ENCODE assay signal across 16 cellular contexts in the genomic region with DNA sequence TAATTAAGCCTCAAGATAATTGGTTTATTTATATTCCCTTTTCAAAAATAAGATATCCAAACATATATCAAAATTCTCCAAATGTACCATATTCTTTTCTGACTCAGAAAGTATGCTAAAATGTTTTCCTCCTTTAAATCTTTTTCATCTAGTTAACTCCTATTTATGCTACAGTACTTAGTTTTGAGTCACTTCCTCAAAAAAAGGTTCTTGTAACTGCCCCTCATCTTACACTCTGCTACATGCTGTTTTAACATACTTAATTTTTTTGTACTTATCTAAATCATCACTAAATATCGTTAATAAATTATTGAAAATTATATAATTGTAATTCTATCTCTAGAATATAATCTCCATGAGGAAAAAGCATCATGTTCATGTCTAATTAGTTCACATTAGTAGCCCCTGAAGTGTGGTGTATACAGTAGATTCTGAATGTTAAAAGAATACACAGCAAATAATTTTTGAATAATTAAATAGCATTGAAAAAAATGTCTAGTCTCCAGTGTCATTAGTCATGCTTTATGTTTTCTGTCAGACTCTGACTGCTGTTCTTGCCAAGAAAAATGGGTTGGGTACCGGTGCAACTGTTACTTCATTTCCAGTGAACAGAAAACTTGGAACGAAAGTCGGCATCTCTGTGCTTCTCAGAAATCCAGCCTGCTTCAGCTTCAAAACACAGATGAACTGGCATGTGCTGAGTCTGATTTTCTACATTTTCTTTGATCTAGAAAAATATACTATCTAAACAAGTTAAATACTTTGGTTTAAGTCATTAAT. TPM values are rescaled to one million over a fixed set of nuclear protein-coding genes. Genes with fewer than 3 reads are reported as not detected.
DNase-seq lines count a peak whose midpoint lies in the region; ATAC-seq, FAIRE-seq and TF ChIP-seq lines count a peak whose summit lies in the region.
"Had no signal": no experiment of that assay in that cellular context is flagged by ENCODE, and none has a peak within 500 bp of the region (broad histone marks: within the 10 kb centered on the region; RNA-seq: fewer than 3 reads in every experiment).

No MANE protein-coding gene starts in this region.

- DNase-seq in Daoy (ENCODE audit: low read depth) (peak; percentile 2), astrocyte (ENCODE audit: low read depth) (peak; percentile 31), fibroblast of the aortic adventitia (ENCODE audit: low read depth) (peak; percentile 66), iPS-NIHi7 (ENCODE audit: extremely low spot score) (no peak), Caco-2 (no peak)
- DNase-seq: activated CD8-positive, alpha-beta memory T cell treated with anti-CD3 and anti-CD28 coated beads, Interleukin-2, amount 50 U/mL, for 4 hours; NCI-H1105; SW 1271; trophoblast cell had no signal

- no peak overlapping the region for H3K27ac Mint-ChIP-seq in astrocyte (ENCODE audit: unreplicated experiment)
- H3K27ac Mint-ChIP-seq in Caco-2 (ENCODE audit: unreplicated experiment): no peak overlapping the region
- H3K27ac Mint-ChIP-seq: CD4-positive, CD25-positive, alpha-beta regulatory T cell had no signal

- H3K36me3 Mint-ChIP-seq in astrocyte (ENCODE audit: low read depth, unreplicated experiment) (no peaks in the 10 kb centered on the region), Caco-2 (ENCODE audit: insufficient read depth, unreplicated experiment) (no peaks in the 10 kb centered on the region)
- H3K36me3 Mint-ChIP-seq: CD4-positive, CD25-positive, alpha-beta regulatory T cell had no signal

- CTCF ChIA-PET in Caco-2 (lab: Charles Lee): no interaction called here

- H3K27me3 ChIP-seq in astrocyte (ENCODE audit: insufficient read depth, low read length) (peaks cover 5% of the 10 kb centered on the region), Caco-2 (replicated peaks; ENCODE audit: control insufficient read depth, insufficient read depth, low read length) (no peaks in the 10 kb centered on the region)
- H3K27me3 ChIP-seq: gastroesophageal sphincter had no signal

- H3K4me1 Mint-ChIP-seq in astrocyte (ENCODE audit: low read depth, unreplicated experiment) (no peaks in the 10 kb centered on the region), Caco-2 (ENCODE audit: low read depth, unreplicated experiment) (no peaks in the 10 kb centered on the region)
- H3K4me1 Mint-ChIP-seq: CD4-positive, CD25-positive, alpha-beta regulatory T cell had no signal

- no peak overlapping the region for H3K4me3 ChIP-seq in astrocyte (ENCODE audit: insufficient read depth, low read depth, low read length)
- H3K4me3 ChIP-seq in fibroblast of the aortic adventitia (ENCODE audit: low read depth, low read length): no peak overlapping the region
- H3K4me3 ChIP-seq in Caco-2 (ENCODE audit: low read depth, low read length): no peak overlapping the region
- H3K4me3 ChIP-seq: gastroesophageal sphincter had no signal

- H3K4me3 Mint-ChIP-seq in astrocyte (ENCODE audit: unreplicated experiment): no peak overlapping the region
- no peak overlapping the region for H3K4me3 Mint-ChIP-seq in Caco-2 (ENCODE audit: unreplicated experiment)
- H3K4me3 Mint-ChIP-seq: CD4-positive, CD25-positive, alpha-beta regulatory T cell had no signal

- FAIRE-seq in A204.1 (lab: Jason Lieb, UNC) (peak; percentile 3), astrocyte (lab: Jason Lieb, UNC) (no peak)
- FAIRE-seq: HepG2 had no signal

- H3K27ac ChIP-seq in astrocyte (ENCODE audit: low read depth, low read length): no peak overlapping the region
- H3K27ac ChIP-seq: gastroesophageal sphincter had no signal

- H3K9me3 ChIP-seq in astrocyte (ENCODE audit: insufficient read depth, low read depth, low read length): no peaks in the 10 kb centered on the region
- H3K9me3 ChIP-seq in Caco-2: no peaks in the 10 kb centered on the region
- H3K9me3 ChIP-seq: gastroesophageal sphincter had no signal

- H3K4me1 ChIP-seq in astrocyte (ENCODE audit: insufficient read depth, low read length) (no peaks in the 10 kb centered on the region), Caco-2 (no peaks in the 10 kb centered on the region)
- H3K4me1 ChIP-seq: gastroesophageal sphincter had no signal

- intact Hi-C loops in Caco-2 (cut with micrococcal nuclease; ENCODE audit: unreplicated experiment): no loop called here

- TF ChIP-seq CTCF in astrocyte (IDR thresholded peaks at IDR 0.05; ENCODE audit: insufficient read depth, low read depth, low read length): no peak
- TF ChIP-seq CTCF in fibroblast of the aortic adventitia (IDR thresholded peaks at IDR 0.05; ENCODE audit: insufficient read depth, low read length): no peak
- no peak for TF ChIP-seq CTCF in Caco-2 (IDR thresholded peaks at IDR 0.05; ENCODE audit: insufficient read depth in 1 of 2, low read depth in 1 of 2, low read length in 1 of 2, severe bottlenecking in 1 of 2, unreplicated experiment in 1 of 2)

- no peak overlapping the region for H3K4me2 ChIP-seq in astrocyte (ENCODE audit: low read length)

- ATAC-seq in GM18873 (IDR thresholded peaks at IDR 0.05; ENCODE audit: low FRiP score, unreplicated experiment): no peak
- no peak for ATAC-seq in HG02973 (IDR thresholded peaks at IDR 0.05; ENCODE audit: unreplicated experiment)
- ATAC-seq: gastroesophageal sphincter, HepG2 had no signal

- no peak overlapping the region for H3K9ac ChIP-seq in astrocyte (ENCODE audit: low read length)

- no peaks in the 10 kb centered on the region for H3K27me3 Mint-ChIP-seq in astrocyte (ENCODE audit: low read depth, unreplicated experiment)
- peaks cover 12% of the 10 kb centered on the region for H3K27me3 Mint-ChIP-seq in Caco-2 (ENCODE audit: insufficient read depth, unreplicated experiment)

- no peaks in the 10 kb centered on the region for H3K36me3 ChIP-seq in astrocyte (ENCODE audit: insufficient read depth, low read length)
- no peaks in the 10 kb centered on the region for H3K36me3 ChIP-seq in Caco-2 (ENCODE audit: control insufficient read depth, insufficient read depth, low read length)
- H3K36me3 ChIP-seq: gastroesophageal sphincter had no signal

- POLR2A ChIA-PET in Caco-2 (lab: Charles Lee): no interaction called here

- no peaks in the 10 kb centered on the region for H3K79me2 ChIP-seq in astrocyte (ENCODE audit: insufficient read depth, low read length)

- H3K9me3 Mint-ChIP-seq in astrocyte (ENCODE audit: unreplicated experiment) (no peaks in the 10 kb centered on the region), Caco-2 (ENCODE audit: unreplicated experiment) (no peaks in the 10 kb centered on the region)
- H3K9me3 Mint-ChIP-seq: CD4-positive, CD25-positive, alpha-beta regulatory T cell had no signal

- H2AFZ ChIP-seq in astrocyte (ENCODE audit: low read depth, low read length): no peak overlapping the region

- no TSS peak for BruUV-seq in Caco-2 (replicated peaks; lab: Mats Ljungman, UMichigan)

- no peaks in the 10 kb centered on the region for H4K20me1 ChIP-seq in astrocyte (ENCODE audit: insufficient read depth, low read length)

RNA-seq across cellular contexts. Expression of gene KLRD1, which starts 3.4 kb away (rescaled TPM):
- total RNA-seq in Daoy (2014; rRNA removed; shearing (Covaris generic)): 0.29 TPM in 1 of 2 replicates, not detected in the other
- 0.45 and 0.91 TPM in 2 replicates for total RNA-seq in astrocyte
- 0.16 and 0.45 TPM in 2 replicates for total RNA-seq in fibroblast of the aortic adventitia (ENCODE audit: low replicate concordance)
- total RNA-seq in Caco-2 (2022): 0.05 and 0.23 TPM in 2 replicates
- total RNA-seq: G401, HepG2 had no signal

Comparison
In these comparisons a context has a peak if more than half of its experiments do, and no peak if none do; other contexts are left out.
1. DNase-seq: peak in Daoy (single experiment), astrocyte (single experiment) and fibroblast of the aortic adventitia (single experiment); none in iPS-NIHi7 (single experiment) and Caco-2 (0 of 2).